ENCODE assay signal across 1 cellular context in the genomic region with DNA sequence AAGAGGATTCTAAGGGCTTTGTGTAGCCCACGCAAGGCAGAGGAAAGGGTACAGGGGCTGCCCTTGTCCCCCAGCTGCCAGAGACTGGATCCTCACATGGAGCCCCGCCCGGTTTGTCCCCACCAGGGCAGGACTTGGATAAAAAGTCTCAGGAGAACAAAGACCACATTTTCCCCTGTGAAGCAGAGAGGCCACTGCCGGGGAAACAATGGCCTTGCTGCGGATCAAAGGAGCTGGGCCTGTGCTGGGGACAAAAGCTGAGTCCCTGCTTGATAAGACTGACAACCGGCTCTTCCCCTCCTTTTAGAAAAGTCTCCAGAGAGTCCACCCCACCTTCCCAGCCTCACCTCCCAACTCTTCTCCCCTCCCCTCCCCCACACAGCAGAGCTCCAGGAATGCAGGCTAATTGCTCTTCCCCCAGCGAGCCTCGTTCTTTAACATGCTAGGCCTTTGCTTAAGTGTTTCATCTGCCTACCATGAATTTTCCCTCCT.
TF ChIP-seq lines count a peak whose summit lies in the region.

No MANE protein-coding gene starts in this region.

TF ChIP-seq in HepG2, 621 proteins besides CTCF, POLR2A, EP300 and RAD21 (continued from another document and continues in another):
- TF ChIP-seq ZNF407 (CRISPR knock-in tag; IDR thresholded peaks at IDR 0.05; ENCODE audit: not compliant biosample characterization) (no peak), ZBED4 (CRISPR knock-in tag; IDR thresholded peaks at IDR 0.05; ENCODE audit: borderline replicate concordance) (0 out of 2 replicates have a peak, but pooled peaks have one; percentile 33), NCOA2 (CRISPR knock-in tag; IDR thresholded peaks at IDR 0.05) (peak; percentile 91), XBP1 (CRISPR knock-in tag; IDR thresholded peaks at IDR 0.05) (no peak), ZFP36 (IDR thresholded peaks at IDR 0.05; ENCODE audit: borderline replicate concordance, low read depth, low read length, partially characterized antibody) (no peak), MAFF (IDR thresholded peaks at IDR 0.05; ENCODE audit: low read depth, low read length) (no peak), NR1H2 (CRISPR knock-in tag; IDR thresholded peaks at IDR 0.05; ENCODE audit: borderline replicate concordance, low read depth) (no peak), ZNF546 (CRISPR knock-in tag; conservative IDR thresholded peaks at IDR 0.05) (no peak), ZBTB21 (CRISPR knock-in tag; IDR thresholded peaks at IDR 0.05) (no peak), E2F5 (CRISPR knock-in tag; conservative IDR thresholded peaks at IDR 0.05) (no peak), SETDB1 (CRISPR knock-in tag; IDR thresholded peaks at IDR 0.05; ENCODE audit: borderline replicate concordance) (no peak), RFX5 (IDR thresholded peaks at IDR 0.05; ENCODE audit: low read depth, low read length) (no peak), ZNF121 (CRISPR knock-in tag; IDR thresholded peaks at IDR 0.05) (no peak), ZNF33B (CRISPR knock-in tag; IDR thresholded peaks at IDR 0.05) (no peak), HDAC1 (CRISPR knock-in tag; IDR thresholded peaks at IDR 0.05) (peak; percentile 57; the same call in 1 of the 2 replicates), DZIP1 (CRISPR knock-in tag; IDR thresholded peaks at IDR 0.05) (no peak), CHD2 (IDR thresholded peaks at IDR 0.05; ENCODE audit: low read depth, low read length) (no peak), IRF2 (CRISPR knock-in tag; IDR thresholded peaks at IDR 0.05) (no peak; the same call in 1 of the 2 replicates), HOXA7 (CRISPR knock-in tag; IDR thresholded peaks at IDR 0.05) (no peak), KDM4B (CRISPR knock-in tag; IDR thresholded peaks at IDR 0.05) (no peak), THAP8 (CRISPR knock-in tag; IDR thresholded peaks at IDR 0.05; ENCODE audit: borderline replicate concordance) (no peak), ZNF619 (CRISPR knock-in tag; IDR thresholded peaks at IDR 0.05) (no peak)
- TF ChIP-seq, protein P1, sequence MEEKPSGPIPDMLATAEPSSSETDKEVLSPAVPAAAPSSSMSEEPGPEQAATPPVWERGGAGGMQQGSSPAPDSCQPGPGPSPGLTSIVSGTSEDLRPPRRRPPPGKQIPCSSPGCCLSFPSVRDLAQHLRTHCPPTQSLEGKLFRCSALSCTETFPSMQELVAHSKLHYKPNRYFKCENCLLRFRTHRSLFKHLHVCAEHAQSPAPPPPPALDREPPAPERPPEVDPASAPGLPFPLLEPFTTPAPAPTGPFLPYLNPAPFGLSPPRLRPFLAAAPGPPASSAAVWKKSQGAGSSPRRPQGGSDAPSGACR (CRISPR knock-in tag; IDR thresholded peaks at IDR 0.05) = 0 out of 2 replicates have a peak, but pooled peaks have one; percentile 31
- TF ChIP-seq, protein P2, sequence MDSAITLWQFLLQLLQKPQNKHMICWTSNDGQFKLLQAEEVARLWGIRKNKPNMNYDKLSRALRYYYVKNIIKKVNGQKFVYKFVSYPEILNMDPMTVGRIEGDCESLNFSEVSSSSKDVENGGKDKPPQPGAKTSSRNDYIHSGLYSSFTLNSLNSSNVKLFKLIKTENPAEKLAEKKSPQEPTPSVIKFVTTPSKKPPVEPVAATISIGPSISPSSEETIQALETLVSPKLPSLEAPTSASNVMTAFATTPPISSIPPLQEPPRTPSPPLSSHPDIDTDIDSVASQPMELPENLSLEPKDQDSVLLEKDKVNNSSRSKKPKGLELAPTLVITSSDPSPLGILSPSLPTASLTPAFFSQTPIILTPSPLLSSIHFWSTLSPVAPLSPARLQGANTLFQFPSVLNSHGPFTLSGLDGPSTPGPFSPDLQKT (CRISPR knock-in tag; IDR thresholded peaks at IDR 0.05; ENCODE audit: borderline replicate concordance) = no peak
- TF ChIP-seq, protein P3, sequence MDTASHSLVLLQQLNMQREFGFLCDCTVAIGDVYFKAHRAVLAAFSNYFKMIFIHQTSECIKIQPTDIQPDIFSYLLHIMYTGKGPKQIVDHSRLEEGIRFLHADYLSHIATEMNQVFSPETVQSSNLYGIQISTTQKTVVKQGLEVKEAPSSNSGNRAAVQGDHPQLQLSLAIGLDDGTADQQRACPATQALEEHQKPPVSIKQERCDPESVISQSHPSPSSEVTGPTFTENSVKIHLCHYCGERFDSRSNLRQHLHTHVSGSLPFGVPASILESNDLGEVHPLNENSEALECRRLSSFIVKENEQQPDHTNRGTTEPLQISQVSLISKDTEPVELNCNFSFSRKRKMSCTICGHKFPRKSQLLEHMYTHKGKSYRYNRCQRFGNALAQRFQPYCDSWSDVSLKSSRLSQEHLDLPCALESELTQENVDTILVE (CRISPR knock-in tag; IDR thresholded peaks at IDR 0.05) = no peak
- TF ChIP-seq, protein P4, sequence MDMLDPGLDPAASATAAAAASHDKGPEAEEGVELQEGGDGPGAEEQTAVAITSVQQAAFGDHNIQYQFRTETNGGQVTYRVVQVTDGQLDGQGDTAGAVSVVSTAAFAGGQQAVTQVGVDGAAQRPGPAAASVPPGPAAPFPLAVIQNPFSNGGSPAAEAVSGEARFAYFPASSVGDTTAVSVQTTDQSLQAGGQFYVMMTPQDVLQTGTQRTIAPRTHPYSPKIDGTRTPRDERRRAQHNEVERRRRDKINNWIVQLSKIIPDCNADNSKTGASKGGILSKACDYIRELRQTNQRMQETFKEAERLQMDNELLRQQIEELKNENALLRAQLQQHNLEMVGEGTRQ (IDR thresholded peaks at IDR 0.05; ENCODE audit: low read depth, low read length) = no peak
- TF ChIP-seq, protein P4 (CRISPR knock-in tag; IDR thresholded peaks at IDR 0.05; ENCODE audit: borderline replicate concordance) = no peak
- TF ChIP-seq, protein P5, sequence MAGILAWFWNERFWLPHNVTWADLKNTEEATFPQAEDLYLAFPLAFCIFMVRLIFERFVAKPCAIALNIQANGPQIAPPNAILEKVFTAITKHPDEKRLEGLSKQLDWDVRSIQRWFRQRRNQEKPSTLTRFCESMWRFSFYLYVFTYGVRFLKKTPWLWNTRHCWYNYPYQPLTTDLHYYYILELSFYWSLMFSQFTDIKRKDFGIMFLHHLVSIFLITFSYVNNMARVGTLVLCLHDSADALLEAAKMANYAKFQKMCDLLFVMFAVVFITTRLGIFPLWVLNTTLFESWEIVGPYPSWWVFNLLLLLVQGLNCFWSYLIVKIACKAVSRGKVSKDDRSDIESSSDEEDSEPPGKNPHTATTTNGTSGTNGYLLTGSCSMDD (CRISPR knock-in tag; IDR thresholded peaks at IDR 0.05) = no peak
